Comparison of ENCODE assay signal across 14 cellular contexts in the genomic region with DNA sequence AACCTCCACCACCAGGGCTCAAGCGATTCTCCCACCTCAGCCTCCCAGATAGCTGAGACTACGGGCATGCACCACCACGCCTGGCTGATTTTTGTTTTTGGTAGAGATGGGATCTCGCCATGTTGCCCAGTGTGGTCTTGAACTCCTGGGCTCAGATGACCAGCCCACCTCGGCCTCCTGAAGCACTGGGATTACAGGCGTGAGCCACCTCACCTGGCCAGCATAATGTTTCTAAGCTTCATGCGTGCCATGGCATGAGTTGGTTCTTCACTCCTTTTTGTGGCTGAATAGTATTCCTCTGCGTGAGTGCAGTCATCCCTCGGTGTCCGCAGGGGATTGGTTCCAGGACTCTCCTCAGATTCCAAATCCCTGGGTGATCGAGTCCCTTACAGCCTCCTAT.
DNase-seq lines count a peak whose midpoint lies in the region; ATAC-seq and TF ChIP-seq lines count a peak whose summit lies in the region.
"Had no signal": no experiment of that assay in that cellular context is flagged by ENCODE, and none has a peak within 500 bp of the region (broad histone marks: within the 10 kb centered on the region; RNA-seq: fewer than 3 reads in every experiment).

No MANE protein-coding gene starts in this region.

- no peak overlapping the region for H3K27ac Mint-ChIP-seq in stimulated activated effector memory CD8-positive, alpha-beta T cell treated with anti-CD3 and anti-CD28 coated beads, Interleukin-12 subunit alpha, Interleukin-12 subunit beta, amount 100 ng/mL, for 72 hours

- H3K27me3 ChIP-seq in iPS-20b (ENCODE audit: insufficient read depth, low read length): peaks cover 14% of the 10 kb centered on the region; the same call in 1 of the 2 replicates

- H3K27ac ChIP-seq in RWPE1: peak overlapping the region; percentile 76; the same call in 1 of the 2 replicates
- no peak overlapping the region for H3K27ac ChIP-seq in iPS-20b (ENCODE audit: low read length)
- H3K27ac ChIP-seq: VCaP had no signal

- H3K9ac ChIP-seq in iPS-20b (ENCODE audit: low read depth, low read length): peak overlapping the region; percentile 63; the same call in 1 of the 2 replicates

- H3K36me3 ChIP-seq in iPS-20b (ENCODE audit: insufficient read depth, low read depth, low read length): no peaks in the 10 kb centered on the region
- H3K36me3 ChIP-seq: heart left ventricle, prostate gland, stomach had no signal

- H3K4me3 Mint-ChIP-seq in stimulated activated effector memory CD8-positive, alpha-beta T cell treated with anti-CD3 and anti-CD28 coated beads, Interleukin-12 subunit alpha, Interleukin-12 subunit beta, amount 100 ng/mL, for 72 hours: peak overlapping the region; percentile 70

- POLR2A ChIA-PET in RWPE1 (lab: Yijun Ruan, JAX; ENCODE audit: low non-redundant PET): no interaction called here

- no peaks in the 10 kb centered on the region for H3K9me3 Mint-ChIP-seq in stimulated activated effector memory CD8-positive, alpha-beta T cell treated with anti-CD3 and anti-CD28 coated beads, Interleukin-12 subunit alpha, Interleukin-12 subunit beta, amount 100 ng/mL, for 72 hours

- CTCF ChIA-PET in RWPE1 (lab: Yijun Ruan, JAX): interaction anchor here (0.7 kb wide), 1 partner anchor 16 kb away, joined by 3 read pairs; no protein-coding TSS in a partner anchor

- H3K9me3 ChIP-seq in iPS-20b (ENCODE audit: insufficient read depth, low read depth, low read length): no peaks in the 10 kb centered on the region
- H3K9me3 ChIP-seq: heart left ventricle, prostate gland, stomach had no signal

- no peak overlapping the region; the same call in 1 of the 2 replicates for H3K4me3 ChIP-seq in iPS-20b (ENCODE audit: low read length)

- peaks cover 41% of the 10 kb centered on the region for H3K4me1 Mint-ChIP-seq in stimulated activated effector memory CD8-positive, alpha-beta T cell treated with anti-CD3 and anti-CD28 coated beads, Interleukin-12 subunit alpha, Interleukin-12 subunit beta, amount 100 ng/mL, for 72 hours

- no peak for DNase-seq in RWPE1 (ENCODE audit: low spot score)
- DNase-seq in stimulated activated effector memory CD8-positive, alpha-beta T cell treated with anti-CD3 and anti-CD28 coated beads, Interleukin-12 subunit alpha, Interleukin-12 subunit beta, amount 100 ng/mL, for 72 hours (ENCODE audit: low spot score in 2 of 2): no peak
- no peak for DNase-seq in NOMO-1 treated with DMSO at 0.1 percent for 48 hours (lab: John Stamatoyannopoulos, UW; ENCODE audit: unreplicated experiment)
- DNase-seq: activated gamma-delta T cell; dermis blood vessel endothelial cell; GOT3; heart left ventricle; NCI-H2081; stimulated activated CD4-positive, alpha-beta T cell treated with anti-CD3 and anti-CD28 coated beads, Interleukin-12 subunit alpha, Interleukin-12 subunit beta, amount 100 ng/mL, for 4 hours; stomach had no signal

- TF ChIP-seq CTCF in RWPE1 (conservative IDR thresholded peaks at IDR 0.05; ENCODE audit: low read depth): no peak

- no peaks in the 10 kb centered on the region; the same call in 1 of the 2 replicates for H3K4me1 ChIP-seq in iPS-20b (ENCODE audit: insufficient read depth, low read length)

- ATAC-seq in stimulated activated effector memory CD8-positive, alpha-beta T cell treated with anti-CD3 and anti-CD28 coated beads, Interleukin-12 subunit alpha, Interleukin-12 subunit beta, amount 100 ng/mL, for 72 hours: no peak
- ATAC-seq in GM18873 (IDR thresholded peaks at IDR 0.05; ENCODE audit: low FRiP score, unreplicated experiment): no peak

- peaks cover 6% of the 10 kb centered on the region for H3K36me3 Mint-ChIP-seq in stimulated activated effector memory CD8-positive, alpha-beta T cell treated with anti-CD3 and anti-CD28 coated beads, Interleukin-12 subunit alpha, Interleukin-12 subunit beta, amount 100 ng/mL, for 72 hours
